In genomic region chr2:107989445-107989844, GRCh38 we compare ENCODE assay signal across 27 cellular contexts. TPM values are rescaled to one million over a fixed set of nuclear protein-coding genes. Genes with fewer than 3 reads are reported as not detected.
"Had no signal": no experiment of that assay in that cellular context is flagged by ENCODE, and none has a peak within 500 bp of the region (broad histone marks: within the 10 kb centered on the region; RNA-seq: fewer than 3 reads in every experiment).

No MANE protein-coding gene starts in this region.

- H3K27ac ChIP-seq: HL-60, KMS-11, SJSA1, SK-N-MC had no signal

- DNase-seq: Kasumi-1; MM.1S; NCI-H1105; NCI-H1417; NCI-H1436 treated with DMSO at 0.1 percent for 48 hours; NCI-H1694; NCI-H187 treated with DMSO at 0.1 percent for 48 hours; NCI-H2029 treated with DMSO at 0.1 percent for 48 hours; NCI-H2107; NCI-H2227 treated with DMSO at 0.1 percent for 48 hours; NCI-H524; NCI-H526 treated with DMSO at 0.1 percent for 48 hours; NCI-H774; NK-92 treated with Interleukin-12 subunit alpha and Interleukin-12 subunit beta, amount 100 ng/mL, for 24 hours; PC-3; SIG-M5; SW 1271; T-cell had no signal

- H3K4me3 ChIP-seq: K562, SJSA1, SK-N-MC had no signal

- H3K36me3 ChIP-seq: SJSA1 had no signal

- H3K9me3 Mint-ChIP-seq: T-cell had no signal

- H3K4me3 Mint-ChIP-seq: IgD-negative memory B cell, T-cell had no signal

- H3K36me3 Mint-ChIP-seq: IgD-negative memory B cell, T-cell had no signal

- H3K4me1 Mint-ChIP-seq: IgD-negative memory B cell, T-cell had no signal

- H3K4me1 ChIP-seq: SJSA1 had no signal

- H3K27ac Mint-ChIP-seq: IgD-negative memory B cell, T-cell had no signal

RNA-seq across cellular contexts. Expression of gene SLC5A7, which starts 3.1 kb away (rescaled TPM):
- total RNA-seq: K562, M059J, NCI-H460, OCI-LY7, PC-3, SJSA1, T-cell had no signal
